28 cellular contexts compared by ENCODE assay signal in the genomic region with DNA sequence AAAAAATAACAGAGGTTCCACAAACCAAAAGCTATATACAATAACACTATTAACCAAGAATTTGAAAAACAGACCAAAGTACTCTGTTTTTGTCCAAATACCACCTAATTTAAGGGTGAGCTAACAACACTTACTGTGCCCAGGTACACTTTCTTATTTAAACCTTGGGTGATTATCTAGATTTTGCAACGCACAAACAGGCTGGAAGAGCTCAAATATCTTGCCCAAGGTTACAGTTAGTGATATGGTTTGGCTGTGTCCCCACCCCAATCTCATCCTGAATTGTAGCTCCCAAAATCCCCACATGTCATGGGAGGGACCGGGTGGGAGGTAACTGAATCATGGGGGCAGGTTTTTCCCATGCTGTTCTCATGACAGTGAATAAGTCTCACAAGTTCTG.
"Had no signal": no experiment of that assay in that cellular context is flagged by ENCODE, and none has a peak within 500 bp of the region (broad histone marks: within the 10 kb centered on the region; RNA-seq: fewer than 3 reads in every experiment).

No MANE protein-coding gene starts in this region.

- H3K4me3 ChIP-seq: heart right ventricle, hepatocyte, left lung, lung, mucosa of descending colon, pancreas, prostate gland, sigmoid colon, spleen, suprapubic skin, thoracic aorta, tibial artery, upper lobe of right lung had no signal

- H3K9me3 Mint-ChIP-seq: memory B cell; natural killer cell treated with Interleukin-12 subunit alpha and Interleukin-12 subunit beta and Interleukin-15 and Interleukin-18, amount 100 ng/mL, for 72 hours; stimulated activated effector memory CD8-positive, alpha-beta T cell treated with anti-CD3 and anti-CD28 coated beads, Interleukin-12 subunit alpha, Interleukin-12 subunit beta, amount 100 ng/mL, for 72 hours had no signal

- H3K79me2 ChIP-seq: hepatocyte had no signal

- H3K27me3 Mint-ChIP-seq: memory B cell; naive thymus-derived CD4-positive, alpha-beta T cell; natural killer cell treated with Interleukin-12 subunit alpha and Interleukin-12 subunit beta and Interleukin-15 and Interleukin-18, amount 100 ng/mL, for 72 hours had no signal

- H3K27me3 ChIP-seq: heart right ventricle, hepatocyte, left lung, pancreas, sigmoid colon, spleen, suprapubic skin, tibial artery, upper lobe of right lung had no signal

- FAIRE-seq: pancreas, small intestine, urothelium cell line had no signal

- H3K36me3 ChIP-seq: prostate gland had no signal

- H3K4me1 ChIP-seq: heart right ventricle, left lung, pancreas, prostate gland, sigmoid colon, spleen, suprapubic skin, tibial artery had no signal

- DNase-seq: heart right ventricle; islet precursor cell; left lung; midbrain; mucosa of descending colon; naive thymus-derived CD4-positive, alpha-beta T cell; nucleus accumbens; pancreas; posterior cingulate gyrus; retina; right cardiac atrium; sigmoid colon; small intestine; spleen; stimulated activated CD4-positive, alpha-beta T cell treated with anti-CD3 and anti-CD28 coated beads, Interleukin-4, amount 100 ng/mL, for 24 hours; stimulated activated naive CD4-positive, alpha-beta T cell treated with Interleukin-2 at 50 U/mL for 16 hours; tibial artery; trophoblast cell; upper lobe of right lung had no signal

- ATAC-seq: heart right ventricle; left lung; mucosa of descending colon; naive thymus-derived CD4-positive, alpha-beta T cell; natural killer cell treated with Interleukin-12 subunit alpha and Interleukin-12 subunit beta and Interleukin-15 and Interleukin-18, amount 100 ng/mL, for 72 hours; pancreas; right cardiac atrium; stimulated activated effector memory CD8-positive, alpha-beta T cell treated with anti-CD3 and anti-CD28 coated beads, Interleukin-12 subunit alpha, Interleukin-12 subunit beta, amount 100 ng/mL, for 72 hours; upper lobe of right lung had no signal

- H2AFZ ChIP-seq: hepatocyte had no signal

- H3K27ac Mint-ChIP-seq: memory B cell; stimulated activated effector memory CD8-positive, alpha-beta T cell treated with anti-CD3 and anti-CD28 coated beads, Interleukin-12 subunit alpha, Interleukin-12 subunit beta, amount 100 ng/mL, for 72 hours had no signal

- H3K4me2 ChIP-seq: hepatocyte had no signal

- H3K4me1 Mint-ChIP-seq: memory B cell; naive thymus-derived CD4-positive, alpha-beta T cell; stimulated activated effector memory CD8-positive, alpha-beta T cell treated with anti-CD3 and anti-CD28 coated beads, Interleukin-12 subunit alpha, Interleukin-12 subunit beta, amount 100 ng/mL, for 72 hours had no signal

- H3K27ac ChIP-seq: heart right ventricle, hepatocyte, left lung, pancreas, prostate gland, sigmoid colon, spleen, suprapubic skin, thoracic aorta, tibial artery, upper lobe of right lung had no signal

- H3K4me3 Mint-ChIP-seq: memory B cell; naive thymus-derived CD4-positive, alpha-beta T cell; natural killer cell treated with Interleukin-12 subunit alpha and Interleukin-12 subunit beta and Interleukin-15 and Interleukin-18, amount 100 ng/mL, for 72 hours; stimulated activated effector memory CD8-positive, alpha-beta T cell treated with anti-CD3 and anti-CD28 coated beads, Interleukin-12 subunit alpha, Interleukin-12 subunit beta, amount 100 ng/mL, for 72 hours had no signal

- H3K9me3 ChIP-seq: mucosa of descending colon, pancreas, prostate gland, sigmoid colon, suprapubic skin, thoracic aorta, tibial artery, upper lobe of right lung had no signal
